ENCODE assay signal across 8 cellular contexts in the genomic region with DNA sequence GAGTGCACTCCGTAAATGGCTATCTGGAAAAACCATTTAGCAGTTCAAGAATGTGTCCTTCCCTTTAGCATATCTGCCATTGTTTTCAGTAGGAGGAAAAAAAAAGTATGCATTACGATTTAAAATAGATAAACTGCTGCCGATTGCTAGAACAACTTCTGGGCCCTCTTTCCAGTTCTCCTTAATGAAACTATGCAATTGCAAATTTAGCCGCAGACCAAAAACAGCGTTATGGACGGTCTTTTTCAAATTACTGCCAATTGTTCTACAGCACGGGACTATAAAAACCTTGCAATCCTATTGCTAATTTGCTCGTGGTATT. TPM values are rescaled to one million over a fixed set of nuclear protein-coding genes. Genes with fewer than 3 reads are reported as not detected.
DNase-seq lines count a peak whose midpoint lies in the region; ATAC-seq, FAIRE-seq and TF ChIP-seq lines count a peak whose summit lies in the region.

No MANE protein-coding gene starts in this region.

- no peak for TF ChIP-seq POLR2A in GM12891 (IDR thresholded peaks at IDR 0.05; ENCODE audit: low read depth, low read length)

- FAIRE-seq in GM12891 (lab: Jason Lieb, UNC): no peak

- H3K4me3 Mint-ChIP-seq in T-cell: peak overlapping the region; percentile 88 to 98 (median 93)

- H3K36me3 Mint-ChIP-seq in T-cell: no peaks in the 10 kb centered on the region

- CTCF ChIA-PET in T-cell (lab: Charles Lee): interaction anchor here in 1 of 2 donors (1.2 kb wide), 1 partner anchor 215 kb away, joined by 3 read pairs; no protein-coding TSS in a partner anchor

- H3K4me1 Mint-ChIP-seq in T-cell: peaks cover 26 to 34% (median 32%) of the 10 kb centered on the region in 3 donors

- H3K4me3 ChIP-seq in GM12865 (ENCODE audit: low read depth, low read length) (peak overlapping the region; percentile 94), fibroblast of the aortic adventitia (ENCODE audit: low read depth, low read length) (peak overlapping the region; percentile 67), skeletal muscle cell (ENCODE audit: low read depth, low read length) (peak overlapping the region; percentile 99)

- H3K27ac Mint-ChIP-seq in T-cell: peak overlapping the region; percentile 99

- H3K27me3 Mint-ChIP-seq in T-cell: no peaks in the 10 kb centered on the region

- ATAC-seq in T-cell (replicated peaks in 1 of 4): no peak

- DNase-seq in GM12865 (ENCODE audit: low read depth) (no peak), T-cell (no peak), fibroblast of the aortic adventitia (ENCODE audit: low read depth) (no peak), skeletal muscle cell (ENCODE audit: low read depth) (no peak), COLO668 (lab: John Stamatoyannopoulos, UW; ENCODE audit: unreplicated experiment) (no peak), GDM1 (lab: John Stamatoyannopoulos, UW) (no peak), DMS 273 (lab: John Stamatoyannopoulos, UW; ENCODE audit: unreplicated experiment) (no peak), GM12891 (ENCODE audit: insufficient read length, low spot score) (no peak)

- no peaks in the 10 kb centered on the region for H3K9me3 Mint-ChIP-seq in T-cell

- POLR2A ChIA-PET in T-cell (lab: Charles Lee): no interaction called here

- TF ChIP-seq CTCF in GM12865 (IDR thresholded peaks at IDR 0.05; ENCODE audit: insufficient read depth, low read depth, low read length, missing control alignments): peak; percentile 2
- no peak for TF ChIP-seq CTCF in fibroblast of the aortic adventitia (IDR thresholded peaks at IDR 0.05; ENCODE audit: insufficient read depth, low read length)

TF ChIP-seq in GM12891, 5 proteins besides CTCF, POLR2A, EP300 and RAD21:
- TF ChIP-seq POLR2AphosphoS5 (IDR thresholded peaks at IDR 0.05; ENCODE audit: low read depth, low read length) (no peak), SPI1 (IDR thresholded peaks at IDR 0.05; ENCODE audit: low read depth, low read length) (no peak)

RNA-seq across cellular contexts. Expression of a gene that starts 1.3 kb away (rescaled TPM):
- 10 to 100 TPM; 30.9 to 36.2 (median 35.4) TPM for total RNA-seq in T-cell
- total RNA-seq in fibroblast of the aortic adventitia (ENCODE audit: low replicate concordance): 276 and 378 TPM in 2 replicates
- polyA plus RNA-seq in GM12891 (2012; ENCODE audit: low read depth, missing spikeins): 11.1 TPM
